ENCODE assay signal across 12 cellular contexts in the genomic region with DNA sequence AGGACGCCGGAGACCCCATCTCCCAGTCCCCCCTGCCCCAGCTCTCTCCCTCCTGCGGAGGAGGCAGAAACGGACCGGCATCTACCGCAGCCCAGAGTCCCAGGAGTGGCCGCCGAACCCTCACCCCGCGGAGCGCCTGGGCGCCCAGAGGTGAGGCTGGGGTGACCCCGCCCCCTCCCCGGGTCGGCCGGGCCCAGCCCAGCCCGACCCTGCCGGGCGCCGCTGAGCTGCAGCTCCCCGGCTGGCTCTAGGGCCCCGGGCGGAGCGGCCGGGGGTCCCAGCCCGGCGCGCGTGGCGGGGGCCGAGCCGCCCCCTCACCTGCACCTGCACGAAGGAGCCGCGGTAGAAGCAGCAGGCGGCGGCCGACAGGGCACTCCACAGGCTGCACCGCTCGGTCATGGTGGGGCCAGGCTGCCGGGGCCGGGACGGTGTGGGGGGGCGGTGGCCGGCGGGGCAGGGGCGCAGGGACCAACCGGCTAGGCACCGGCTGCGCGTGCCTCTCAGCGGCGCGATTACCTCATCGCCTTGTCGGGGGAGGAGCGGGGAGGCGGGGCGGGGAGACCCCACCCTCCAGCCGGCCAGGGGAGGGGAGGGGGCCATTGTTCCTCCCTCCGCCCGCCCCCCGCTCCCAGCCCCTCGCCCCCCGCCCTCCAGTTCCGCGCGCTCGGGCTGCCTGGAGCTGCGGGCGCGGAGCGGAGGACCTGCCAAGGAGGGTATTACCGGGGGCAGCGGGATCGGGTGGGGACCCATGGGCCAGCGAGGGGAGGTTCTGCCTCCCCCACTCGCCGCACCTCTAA. TPM values are rescaled to one million over a fixed set of nuclear protein-coding genes. Genes with fewer than 3 reads are reported as not detected.
DNase-seq lines count a peak whose midpoint lies in the region; ATAC-seq, FAIRE-seq and TF ChIP-seq lines count a peak whose summit lies in the region.
"Had no signal": no experiment of that assay in that cellular context is flagged by ENCODE, and none has a peak within 500 bp of the region (broad histone marks: within the 10 kb centered on the region; RNA-seq: fewer than 3 reads in every experiment).

No MANE protein-coding gene starts in this region.

- H3K9me3 ChIP-seq in BE2C (no peaks in the 10 kb centered on the region), HUES64 (ENCODE audit: insufficient read depth, low read depth, low read length) (no peaks in the 10 kb centered on the region), left lung (no peaks in the 10 kb centered on the region)
- H3K9me3 ChIP-seq: BLaER1, vagina had no signal

- H3K9ac ChIP-seq in HUES64 (ENCODE audit: low read depth, low read length), result peak overlapping the region; percentile 14; the same call in 1 of the 2 replicates
- H3K9ac ChIP-seq: BLaER1 had no signal

- FAIRE-seq in H54 (lab: Jason Lieb, UNC), result no peak
- no peak for FAIRE-seq in GM12891 (lab: Jason Lieb, UNC)

- no peak for TF ChIP-seq POLR2A in H54 (IDR thresholded peaks at IDR 0.05; ENCODE audit: low read depth, low read length)
- no peak for TF ChIP-seq POLR2A in GM12891 (IDR thresholded peaks at IDR 0.05; ENCODE audit: low read depth, low read length)

- H3K27ac ChIP-seq in HUES64 (ENCODE audit: low read depth, low read length) (no peak overlapping the region), left lung (peak overlapping the region; percentile 26 to 28)
- H3K27ac ChIP-seq: BLaER1, vagina had no signal

- H3K4me3 ChIP-seq in BE2C (ENCODE audit: low read depth, low read length) (peak overlapping the region; percentile 76), HUES64 (ENCODE audit: low read length) (peak overlapping the region; percentile 63), left lung (peak overlapping the region in 1 of 2 donors; percentile 26)
- H3K4me3 ChIP-seq: BLaER1 had no signal

- DNase-seq in BE2C, result peak; percentile 81
- peak; percentile 29 for DNase-seq in dermis blood vessel endothelial cell
- no peak for DNase-seq in left lung
- no peak for DNase-seq in H54 (ENCODE audit: insufficient read length, low spot score)
- DNase-seq in GM12891 (ENCODE audit: insufficient read length, low spot score), result no peak
- DNase-seq in NCI-H2107 (lab: John Stamatoyannopoulos, UW), result no peak
- DNase-seq: NK-92 treated with Interleukin-12 subunit alpha and Interleukin-12 subunit beta, amount 100 ng/mL, for 24 hours; T-helper 2 cell had no signal

- H3K36me3 ChIP-seq in BE2C (peaks cover 8% of the 10 kb centered on the region), HUES64 (ENCODE audit: insufficient read depth, low read length) (0 out of 2 replicates have a peak, but pooled peaks cover 2% of the 10 kb centered on the region), left lung (peaks cover 0 to 55% of the 10 kb centered on the region in 2 donors)
- H3K36me3 ChIP-seq: vagina had no signal

- TF ChIP-seq CTCF in BE2C (IDR thresholded peaks at IDR 0.05; ENCODE audit: low read depth, low read length), result no peak
- no peak for TF ChIP-seq CTCF in left lung (IDR thresholded peaks at IDR 0.05)

- under 1% methylated on average over 72 of the region's 79 CpGs for WGBS in HUES64

- peak; percentile 25 for ATAC-seq in left lung
- no peak for ATAC-seq in GM19328 (IDR thresholded peaks at IDR 0.05; ENCODE audit: unreplicated experiment)

- H3K4me1 ChIP-seq in BE2C, result peaks cover 5% of the 10 kb centered on the region
- H3K4me1 ChIP-seq in HUES64 (ENCODE audit: insufficient read depth, low read length), result 0 out of 2 replicates have a peak, but pooled peaks cover 3% of the 10 kb centered on the region
- peaks cover 0 to 15% of the 10 kb centered on the region in 2 donors for H3K4me1 ChIP-seq in left lung
- H3K4me1 ChIP-seq: BLaER1 had no signal

- intact Hi-C loops in left lung (cut with DNase I), result no loop called here

- H3K27me3 ChIP-seq in BE2C (no peaks in the 10 kb centered on the region), HUES64 (ENCODE audit: insufficient read depth, low read length) (peaks cover 46% of the 10 kb centered on the region), left lung (peaks cover 18 to 37% of the 10 kb centered on the region in 2 donors)
- H3K27me3 ChIP-seq: BLaER1 had no signal

TF ChIP-seq in GM12891, 5 proteins besides CTCF, POLR2A, EP300 and RAD21:
- TF ChIP-seq TAF1 (IDR thresholded peaks at IDR 0.05; ENCODE audit: low read depth, low read length), result no peak
- no peak for TF ChIP-seq PAX5 (IDR thresholded peaks at IDR 0.05; ENCODE audit: insufficient read depth, low read length, severe bottlenecking)
- no peak for TF ChIP-seq SPI1 (IDR thresholded peaks at IDR 0.05; ENCODE audit: low read depth, low read length)
- no peak for TF ChIP-seq POU2F2 (IDR thresholded peaks at IDR 0.05; ENCODE audit: low read depth, low read length)
- no peak for TF ChIP-seq POLR2AphosphoS5 (IDR thresholded peaks at IDR 0.05; ENCODE audit: low read depth, low read length)
TF ChIP-seq in GM12891: peak in this region for 0.

RNA-seq across cellular contexts. Expression of a gene that starts 19.9 kb away (rescaled TPM):
- 33.8 TPM for polyA plus RNA-seq in BE2C (2012; ENCODE audit: insufficient read depth, insufficient read length, low read depth)
- 9.2 TPM for polyA plus RNA-seq in HUES64 (2013, experiment 1 of 2)
- polyA plus RNA-seq in HUES64 (2013, experiment 2 of 2), result 13.4 TPM
- total RNA-seq in dermis blood vessel endothelial cell (7.7 and 13.2 TPM in 2 replicates), left lung (10 to 100 TPM; 19.5 to 21.8 TPM)
- polyA plus RNA-seq in GM12891 (2012; ENCODE audit: low read depth, missing spikeins), result 6.3 TPM

RNA-seq across cellular contexts. Expression of a gene that starts 23.5 kb away (rescaled TPM):
- polyA plus RNA-seq in BE2C (2012; ENCODE audit: insufficient read depth, insufficient read length, low read depth), result 12.5 TPM
- polyA plus RNA-seq in HUES64 (2013, experiment 1 of 2), result 1.6 TPM
- polyA plus RNA-seq in HUES64 (2013, experiment 2 of 2), result 3.1 TPM
- total RNA-seq in dermis blood vessel endothelial cell (77.8 and 95.6 TPM in 2 replicates), left lung (10 to 100 TPM; 21.7 to 41.9 TPM)
- polyA plus RNA-seq in GM12891 (2012; ENCODE audit: low read depth, missing spikeins), result 10.6 TPM

RNA-seq across cellular contexts. Expression of a gene that starts 30.9 kb away (rescaled TPM):
- 167 TPM for polyA plus RNA-seq in BE2C (2012; ENCODE audit: insufficient read depth, insufficient read length, low read depth)
- 61.8 TPM for polyA plus RNA-seq in HUES64 (2013, experiment 1 of 2)
- polyA plus RNA-seq in HUES64 (2013, experiment 2 of 2), result 57.8 TPM
- total RNA-seq in dermis blood vessel endothelial cell, result 102 and 116 TPM in 2 replicates
- 10 to 100 TPM; 78.8 to 83.4 TPM for total RNA-seq in left lung
- polyA plus RNA-seq in GM12891 (2012; ENCODE audit: low read depth, missing spikeins), result 48.5 TPM

RNA-seq across cellular contexts. Expression of a gene that starts 39.1 kb away (rescaled TPM):
- 0.28 TPM for polyA plus RNA-seq in BE2C (2012; ENCODE audit: insufficient read depth, insufficient read length, low read depth)
- polyA plus RNA-seq in HUES64 (2013, experiment 1 of 2), result not detected
- not detected for polyA plus RNA-seq in HUES64 (2013, experiment 2 of 2)
- total RNA-seq in dermis blood vessel endothelial cell, result not detected in 2 replicates
- total RNA-seq in left lung, result 1 to 10 TPM in 1 of 2 donors, under 1 TPM in 1; 0.15 to 1.0 TPM
- polyA plus RNA-seq in GM12891 (2012; ENCODE audit: low read depth, missing spikeins), result 0.04 TPM

RNA-seq across cellular contexts. Expression of a gene that starts 39.5 kb away (rescaled TPM):
- 33.7 TPM for polyA plus RNA-seq in BE2C (2012; ENCODE audit: insufficient read depth, insufficient read length, low read depth)
- 6.9 TPM for polyA plus RNA-seq in HUES64 (2013, experiment 1 of 2)
- 4.1 TPM for polyA plus RNA-seq in HUES64 (2013, experiment 2 of 2)
- total RNA-seq in dermis blood vessel endothelial cell (22.3 and 24.7 TPM in 2 replicates), left lung (10 to 100 TPM; 17.1 to 20.2 TPM)
- 6.8 TPM for polyA plus RNA-seq in GM12891 (2012; ENCODE audit: low read depth, missing spikeins)

Comparison
In these comparisons a context has a peak if more than half of its experiments do, and no peak if none do; other contexts are left out.
1. DNase-seq: peak in BE2C (single experiment) and dermis blood vessel endothelial cell (single experiment); none in left lung (0 of 2), H54 (single experiment), GM12891 (single experiment) and NCI-H2107 (single experiment).